In genomic region chr4:71126719-71127118, GRCh38 we compare ENCODE assay signal across 13 cellular contexts.
DNase-seq lines count a peak whose midpoint lies in the region; ATAC-seq, FAIRE-seq and TF ChIP-seq lines count a peak whose summit lies in the region.
"Had no signal": no experiment of that assay in that cellular context is flagged by ENCODE, and none has a peak within 500 bp of the region (broad histone marks: within the 10 kb centered on the region; RNA-seq: fewer than 3 reads in every experiment).

No MANE protein-coding gene starts in this region.

- H3K27me3 Mint-ChIP-seq in HFFc6 (ENCODE audit: insufficient read depth) (no peaks in the 10 kb centered on the region; the same call in 1 of the 2 replicates), GM23338 (ENCODE audit: insufficient read depth, low read depth, poor library complexity) (no peaks in the 10 kb centered on the region)

- H3K9me2 ChIP-seq in GM23338 (ENCODE audit: insufficient read depth): no peaks in the 10 kb centered on the region

- H2AFZ ChIP-seq in keratinocyte (ENCODE audit: control insufficient read depth, low read length): no peak overlapping the region
- H2AFZ ChIP-seq in GM23338: no peak overlapping the region

- H3K4me1 Mint-ChIP-seq in HFFc6 (ENCODE audit: low read depth) (peaks cover 72% of the 10 kb centered on the region), GM23338 (no peaks in the 10 kb centered on the region)
- H3K4me1 Mint-ChIP-seq: B cell, endodermal cell had no signal

- H3F3A ChIP-seq in GM23338 (replicated peaks; ENCODE audit: low read depth): no peaks in the 10 kb centered on the region

- no peak for FAIRE-seq in keratinocyte (lab: Jason Lieb, UNC)

- H3K9me3 ChIP-seq in adipocyte (ENCODE audit: control insufficient read depth, low read length): no peaks in the 10 kb centered on the region
- no peaks in the 10 kb centered on the region for H3K9me3 ChIP-seq in keratinocyte (ENCODE audit: control insufficient read depth, low read depth, low read length)
- H3K9me3 ChIP-seq: right lobe of liver had no signal

- H3K9me1 ChIP-seq in keratinocyte (ENCODE audit: control insufficient read depth, extremely low read depth, insufficient read depth, low read length): no peaks in the 10 kb centered on the region

- H3K4me3 Mint-ChIP-seq in HFFc6 (peak overlapping the region; percentile 77), GM23338 (no peak overlapping the region)
- H3K4me3 Mint-ChIP-seq: B cell, endodermal cell had no signal

- H4K20me1 ChIP-seq in keratinocyte (ENCODE audit: control insufficient read depth, extremely low read depth, insufficient read depth, low read length): no peaks in the 10 kb centered on the region
- H4K20me1 ChIP-seq in GM23338 (replicated peaks; ENCODE audit: insufficient read depth): no peaks in the 10 kb centered on the region

- dilution Hi-C loops in keratinocyte (cut with MboI; ENCODE audit: extremely low pct_ligation_motif_present, low sequenced_read_pairs): no loop called here

- peaks cover 3% of the 10 kb centered on the region for H3K4me1 ChIP-seq in adipocyte (ENCODE audit: control insufficient read depth, insufficient read depth, low read length)
- H3K4me1 ChIP-seq in keratinocyte (ENCODE audit: control insufficient read depth, extremely low read depth, insufficient read depth, low read length): peaks cover 4% of the 10 kb centered on the region
- H3K4me1 ChIP-seq in GM23338 (ENCODE audit: insufficient read depth): 0 out of 2 replicates have a peak, but pooled peaks cover 4% of the 10 kb centered on the region
- H3K4me1 ChIP-seq: right lobe of liver had no signal

- TF ChIP-seq CTCF in AG04449 (IDR thresholded peaks at IDR 0.05; ENCODE audit: insufficient read depth, low read length, missing control alignments): no peak
- no peak for TF ChIP-seq CTCF in HFFc6 (IDR thresholded peaks at IDR 0.05)
- TF ChIP-seq CTCF in keratinocyte (optimal IDR thresholded peaks at IDR 0.05 in 1 of 3, IDR thresholded peaks at IDR 0.05 in 1 of 3, conservative IDR thresholded peaks at IDR 0.05 in 1 of 3; ENCODE audit: extremely low read depth in 1 of 3, insufficient read depth in 2 of 3, low read length in 3 of 3): no peak
- no peak for TF ChIP-seq CTCF in GM23338 (conservative IDR thresholded peaks at IDR 0.05; ENCODE audit: low read depth in 2 of 2)

- POLR2A ChIA-PET in AG04449 (lab: Yijun Ruan, JAX): interaction anchor here (0.6 kb wide), 2 partner anchors 361 to 533 kb away, joined by 3 read pairs; no protein-coding TSS in a partner anchor

- H3K4me3 ChIP-seq in AG04449 (ENCODE audit: low read depth, low read length) (no peak overlapping the region), adipocyte (ENCODE audit: low read length) (no peak overlapping the region), keratinocyte (ENCODE audit: control insufficient read depth in 2 of 3, extremely low read depth in 1 of 3, insufficient read depth in 2 of 3, low read depth in 1 of 3, low read length in 3 of 3) (no peak overlapping the region), GM23338 (no peak overlapping the region)
- H3K4me3 ChIP-seq: right lobe of liver had no signal

- CTCF ChIA-PET in AG04449 (lab: Yijun Ruan, JAX): interaction anchor here (0.9 kb wide), 1 partner anchor 22 kb away, joined by 3 read pairs; no protein-coding TSS in a partner anchor

- DNase-seq in AG04449 (ENCODE audit: low read depth, low spot score) (peak; percentile 83), HFFc6 (peak; percentile 97), adipocyte (ENCODE audit: low read depth) (peak; percentile 56), keratinocyte (ENCODE audit: low read depth, low spot score) (peak; percentile 15), GM23338 (ENCODE audit: low spot score) (no peak)
- DNase-seq in stimulated activated CD4-positive, alpha-beta T cell treated with anti-CD3 and anti-CD28 coated beads, Interleukin-2, amount 100 ng/mL, for 24 hours: no peak
- DNase-seq: endodermal cell, NCI-H345, right lobe of liver had no signal

- peak overlapping the region; percentile 96 for H3K27ac Mint-ChIP-seq in HFFc6
- no peak overlapping the region for H3K27ac Mint-ChIP-seq in GM23338
- H3K27ac Mint-ChIP-seq: B cell, endodermal cell had no signal

- H3K27ac ChIP-seq in keratinocyte (ENCODE audit: control insufficient read depth, insufficient read depth, low read length) (no peak overlapping the region), GM23338 (ENCODE audit: low read depth) (no peak overlapping the region)
- H3K27ac ChIP-seq: right lobe of liver had no signal

- H3K27me3 ChIP-seq in adipocyte (replicated peaks; ENCODE audit: control insufficient read depth, insufficient read depth, low read length) (no peaks in the 10 kb centered on the region), keratinocyte (ENCODE audit: control insufficient read depth, extremely low read depth, insufficient read depth, low read length) (no peaks in the 10 kb centered on the region), GM23338 (ENCODE audit: insufficient read depth) (no peaks in the 10 kb centered on the region)
- H3K27me3 ChIP-seq: right lobe of liver had no signal

- H3K79me2 ChIP-seq in keratinocyte (ENCODE audit: control insufficient read depth, insufficient read depth, low read length) (no peaks in the 10 kb centered on the region), GM23338 (replicated peaks; ENCODE audit: insufficient read depth) (no peaks in the 10 kb centered on the region)

- H3K36me3 Mint-ChIP-seq in HFFc6 (ENCODE audit: low read depth) (peaks cover 22% of the 10 kb centered on the region), GM23338 (ENCODE audit: low read depth) (peaks cover 3% of the 10 kb centered on the region; the same call in 2 of the 3 replicates)

- H3K9me3 Mint-ChIP-seq in HFFc6 (peaks cover 4% of the 10 kb centered on the region), GM23338 (peaks cover 4% of the 10 kb centered on the region)

- H3K4me2 ChIP-seq in keratinocyte (ENCODE audit: control insufficient read depth, extremely low read depth, insufficient read depth, low read depth, low read length): no peak overlapping the region
- H3K4me2 ChIP-seq in GM23338: no peak overlapping the region

- no peak for ATAC-seq in GM23338
- ATAC-seq in HG02642 (IDR thresholded peaks at IDR 0.05; ENCODE audit: poor library complexity, unreplicated experiment): no peak
- ATAC-seq in esophagus mucosa: no peak
- ATAC-seq: Right ventricle myocardium inferior had no signal

- H3K36me3 ChIP-seq in adipocyte (ENCODE audit: control insufficient read depth, insufficient read depth, low read length, severe bottlenecking): no peaks in the 10 kb centered on the region
- no peaks in the 10 kb centered on the region for H3K36me3 ChIP-seq in keratinocyte (ENCODE audit: control insufficient read depth in 2 of 2, extremely low read depth in 1 of 2, insufficient read depth in 2 of 2, low read length in 2 of 2)
- no peaks in the 10 kb centered on the region for H3K36me3 ChIP-seq in GM23338 (ENCODE audit: insufficient read depth)
- H3K36me3 ChIP-seq: right lobe of liver had no signal

- H3K9ac ChIP-seq in adipocyte (ENCODE audit: low read length): no peak overlapping the region
- H3K9ac ChIP-seq in keratinocyte (ENCODE audit: control insufficient read depth, extremely low read depth, insufficient read depth, low read length): no peak overlapping the region

TF ChIP-seq in GM23338, 12 proteins besides CTCF, POLR2A, EP300 and RAD21 (continues in another document):
- no peak for TF ChIP-seq ZNF114 (CRISPR knock-in tag; IDR thresholded peaks at IDR 0.05)
- TF ChIP-seq, protein P1, sequence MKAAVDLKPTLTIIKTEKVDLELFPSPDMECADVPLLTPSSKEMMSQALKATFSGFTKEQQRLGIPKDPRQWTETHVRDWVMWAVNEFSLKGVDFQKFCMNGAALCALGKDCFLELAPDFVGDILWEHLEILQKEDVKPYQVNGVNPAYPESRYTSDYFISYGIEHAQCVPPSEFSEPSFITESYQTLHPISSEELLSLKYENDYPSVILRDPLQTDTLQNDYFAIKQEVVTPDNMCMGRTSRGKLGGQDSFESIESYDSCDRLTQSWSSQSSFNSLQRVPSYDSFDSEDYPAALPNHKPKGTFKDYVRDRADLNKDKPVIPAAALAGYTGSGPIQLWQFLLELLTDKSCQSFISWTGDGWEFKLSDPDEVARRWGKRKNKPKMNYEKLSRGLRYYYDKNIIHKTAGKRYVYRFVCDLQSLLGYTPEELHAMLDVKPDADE (IDR thresholded peaks at IDR 0.05): no peak
- no peak for TF ChIP-seq POLR2AphosphoS5 (IDR thresholded peaks at IDR 0.05; ENCODE audit: low read depth)
- TF ChIP-seq JUNB (IDR thresholded peaks at IDR 0.05; ENCODE audit: unreplicated experiment): no peak
- no peak for TF ChIP-seq EZH2phosphoT487 (IDR thresholded peaks at IDR 0.05; ENCODE audit: unreplicated experiment)
- TF ChIP-seq EZH2 (IDR thresholded peaks at IDR 0.05; ENCODE audit: low read depth, unreplicated experiment): no peak

Comparison
In these comparisons a context has a peak if more than half of its experiments do, and no peak if none do; other contexts are left out.
1. DNase-seq: peak in AG04449 (single experiment), HFFc6 (single experiment), adipocyte (single experiment) and keratinocyte (single experiment); none in GM23338 (single experiment) and stimulated activated CD4-positive, alpha-beta T cell treated with anti-CD3 and anti-CD28 coated beads, Interleukin-2, amount 100 ng/mL, for 24 hours (0 of 2).